Comparison of ENCODE assay signal across 1 cellular context in genomic region chr7:107169120-107170050, GRCh38.
A peak's percentile ranks its signal among the peaks of the same experiment; 100 is the strongest.
TF ChIP-seq lines count a peak whose summit lies in the region.

No MANE protein-coding gene starts in this region.

TF ChIP-seq in HepG2, 621 proteins besides CTCF, POLR2A, EP300 and RAD21 (continued from another document and continues in another):
- TF ChIP-seq FOXJ3 (CRISPR knock-in tag; IDR thresholded peaks at IDR 0.05; ENCODE audit: borderline replicate concordance) (peak; percentile 77; the same call in 1 of the 2 replicates), ERF (CRISPR knock-in tag; IDR thresholded peaks at IDR 0.05) (peak; percentile 75), ZBTB43 (CRISPR knock-in tag; conservative IDR thresholded peaks at IDR 0.05) (peak; percentile 72), NFIC (IDR thresholded peaks at IDR 0.05; ENCODE audit: low read length) (no peak), DDIT3 (CRISPR knock-in tag; IDR thresholded peaks at IDR 0.05) (no peak), ATF7-NPFF (CRISPR knock-in tag; IDR thresholded peaks at IDR 0.05; ENCODE audit: low read depth) (peak; percentile 61), PAWR (CRISPR knock-in tag; IDR thresholded peaks at IDR 0.05; ENCODE audit: borderline replicate concordance) (no peak), NR1H2 (CRISPR knock-in tag; IDR thresholded peaks at IDR 0.05; ENCODE audit: borderline replicate concordance, low read depth) (no peak), NR2F6 (IDR thresholded peaks at IDR 0.05) (0 out of 2 replicates have a peak, but pooled peaks have one; percentile 16), NR2F6 (CRISPR knock-in tag; IDR thresholded peaks at IDR 0.05) (0 out of 2 replicates have a peak, but pooled peaks have one; percentile 33), ZNF510 (CRISPR knock-in tag; IDR thresholded peaks at IDR 0.05; ENCODE audit: low read depth) (0 out of 2 replicates have a peak, but pooled peaks have one; percentile 38), KLF16 (CRISPR knock-in tag; IDR thresholded peaks at IDR 0.05) (peak in 1 of 2 experiments; percentile 74; a peak in 1 of 4 replicates), ATRX (CRISPR knock-in tag; IDR thresholded peaks at IDR 0.05; ENCODE audit: borderline replicate concordance) (no peak), CREM (IDR thresholded peaks at IDR 0.05) (no peak), CREM (CRISPR knock-in tag; IDR thresholded peaks at IDR 0.05) (no peak), GATA4 (IDR thresholded peaks at IDR 0.05; ENCODE audit: borderline replicate concordance, low read depth) (no peak), ZNF577 (CRISPR knock-in tag; IDR thresholded peaks at IDR 0.05; ENCODE audit: borderline replicate concordance, low read depth) (no peak), NAIF1 (CRISPR knock-in tag; IDR thresholded peaks at IDR 0.05; ENCODE audit: borderline replicate concordance) (0 out of 2 replicates have a peak, but pooled peaks have one; percentile 33), ZNF180 (CRISPR knock-in tag; IDR thresholded peaks at IDR 0.05; ENCODE audit: borderline replicate concordance, low read depth) (no peak), TOPORS (CRISPR knock-in tag; IDR thresholded peaks at IDR 0.05) (0 out of 2 replicates have a peak, but pooled peaks have one; percentile 38), LCORL (IDR thresholded peaks at IDR 0.05) (peak; percentile 10; the same call in 1 of the 2 replicates), LCORL (CRISPR knock-in tag; IDR thresholded peaks at IDR 0.05) (peak; percentile 77), PREB (CRISPR knock-in tag; IDR thresholded peaks at IDR 0.05) (no peak), MZF1 (CRISPR knock-in tag; IDR thresholded peaks at IDR 0.05; ENCODE audit: borderline replicate concordance) (no peak), ZNF788 (CRISPR knock-in tag; IDR thresholded peaks at IDR 0.05; ENCODE audit: borderline replicate concordance) (no peak; the same call in 1 of the 2 replicates), PHF5A (CRISPR knock-in tag; IDR thresholded peaks at IDR 0.05; ENCODE audit: low read depth, unreplicated experiment) (peak; percentile 47), JDP2 (CRISPR knock-in tag; IDR thresholded peaks at IDR 0.05; ENCODE audit: borderline replicate concordance) (no peak), RFX5 (IDR thresholded peaks at IDR 0.05; ENCODE audit: low read depth, low read length) (no peak), ZNF703 (CRISPR knock-in tag; IDR thresholded peaks at IDR 0.05; ENCODE audit: borderline replicate concordance) (no peak), HOXA3 (CRISPR knock-in tag; IDR thresholded peaks at IDR 0.05) (peak; percentile 84), HIVEP1 (CRISPR knock-in tag; IDR thresholded peaks at IDR 0.05) (peak; percentile 82), DNMT3B (CRISPR knock-in tag; conservative IDR thresholded peaks at IDR 0.05) (peak; percentile 27; the same call in 1 of the 2 replicates), ZNF160 (CRISPR knock-in tag; IDR thresholded peaks at IDR 0.05) (no peak), ZNF790 (CRISPR knock-in tag; IDR thresholded peaks at IDR 0.05; ENCODE audit: borderline replicate concordance) (no peak), NFIB (CRISPR knock-in tag; IDR thresholded peaks at IDR 0.05; ENCODE audit: borderline replicate concordance) (no peak), FOSL2 (CRISPR knock-in tag; IDR thresholded peaks at IDR 0.05) (peak; percentile 53; the same call in 1 of the 2 replicates), ZNF850 (CRISPR knock-in tag; conservative IDR thresholded peaks at IDR 0.05) (no peak), ARNT2 (CRISPR knock-in tag; IDR thresholded peaks at IDR 0.05; ENCODE audit: low read depth) (no peak), SP2 (CRISPR knock-in tag; IDR thresholded peaks at IDR 0.05) (no peak), RBM39 (IDR thresholded peaks at IDR 0.05; ENCODE audit: low read depth, low read length, poor library complexity, severe bottlenecking) (peak; percentile 54), ZNF558 (CRISPR knock-in tag; IDR thresholded peaks at IDR 0.05; ENCODE audit: borderline replicate concordance) (no peak), ZNF563 (CRISPR knock-in tag; IDR thresholded peaks at IDR 0.05) (no peak), ZFP37 (CRISPR knock-in tag; IDR thresholded peaks at IDR 0.05; ENCODE audit: borderline replicate concordance) (no peak), CREBL2 (CRISPR knock-in tag; IDR thresholded peaks at IDR 0.05; ENCODE audit: borderline replicate concordance) (no peak; the same call in 1 of the 2 replicates), RBFOX2 (IDR thresholded peaks at IDR 0.05; ENCODE audit: low read depth, low read length) (peak; percentile 90), KLF15 (CRISPR knock-in tag; IDR thresholded peaks at IDR 0.05; ENCODE audit: borderline replicate concordance) (peak; percentile 62; the same call in 1 of the 2 replicates), E2F1 (CRISPR knock-in tag; IDR thresholded peaks at IDR 0.05) (no peak), ZNF879 (CRISPR knock-in tag; IDR thresholded peaks at IDR 0.05) (no peak), ZFP1 (CRISPR knock-in tag; IDR thresholded peaks at IDR 0.05) (peak; percentile 43; the same call in 1 of the 2 replicates), ZBTB38 (CRISPR knock-in tag; IDR thresholded peaks at IDR 0.05) (no peak; the same call in 1 of the 2 replicates), ZNF460 (CRISPR knock-in tag; IDR thresholded peaks at IDR 0.05; ENCODE audit: borderline replicate concordance) (no peak; the same call in 1 of the 2 replicates), TARDBP (CRISPR knock-in tag; IDR thresholded peaks at IDR 0.05) (peak; percentile 77; the same call in 1 of the 2 replicates), REPIN1 (CRISPR knock-in tag; IDR thresholded peaks at IDR 0.05; ENCODE audit: borderline replicate concordance, low read depth) (peak; percentile 93)
- TF ChIP-seq, protein P1, sequence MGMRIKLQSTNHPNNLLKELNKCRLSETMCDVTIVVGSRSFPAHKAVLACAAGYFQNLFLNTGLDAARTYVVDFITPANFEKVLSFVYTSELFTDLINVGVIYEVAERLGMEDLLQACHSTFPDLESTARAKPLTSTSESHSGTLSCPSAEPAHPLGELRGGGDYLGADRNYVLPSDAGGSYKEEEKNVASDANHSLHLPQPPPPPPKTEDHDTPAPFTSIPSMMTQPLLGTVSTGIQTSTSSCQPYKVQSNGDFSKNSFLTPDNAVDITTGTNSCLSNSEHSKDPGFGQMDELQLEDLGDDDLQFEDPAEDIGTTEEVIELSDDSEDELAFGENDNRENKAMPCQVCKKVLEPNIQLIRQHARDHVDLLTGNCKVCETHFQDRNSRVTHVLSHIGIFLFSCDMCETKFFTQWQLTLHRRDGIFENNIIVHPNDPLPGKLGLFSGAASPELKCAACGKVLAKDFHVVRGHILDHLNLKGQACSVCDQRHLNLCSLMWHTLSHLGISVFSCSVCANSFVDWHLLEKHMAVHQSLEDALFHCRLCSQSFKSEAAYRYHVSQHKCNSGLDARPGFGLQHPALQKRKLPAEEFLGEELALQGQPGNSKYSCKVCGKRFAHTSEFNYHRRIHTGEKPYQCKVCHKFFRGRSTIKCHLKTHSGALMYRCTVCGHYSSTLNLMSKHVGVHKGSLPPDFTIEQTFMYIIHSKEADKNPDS (CRISPR knock-in tag; IDR thresholded peaks at IDR 0.05), result no peak
- TF ChIP-seq, protein P2, sequence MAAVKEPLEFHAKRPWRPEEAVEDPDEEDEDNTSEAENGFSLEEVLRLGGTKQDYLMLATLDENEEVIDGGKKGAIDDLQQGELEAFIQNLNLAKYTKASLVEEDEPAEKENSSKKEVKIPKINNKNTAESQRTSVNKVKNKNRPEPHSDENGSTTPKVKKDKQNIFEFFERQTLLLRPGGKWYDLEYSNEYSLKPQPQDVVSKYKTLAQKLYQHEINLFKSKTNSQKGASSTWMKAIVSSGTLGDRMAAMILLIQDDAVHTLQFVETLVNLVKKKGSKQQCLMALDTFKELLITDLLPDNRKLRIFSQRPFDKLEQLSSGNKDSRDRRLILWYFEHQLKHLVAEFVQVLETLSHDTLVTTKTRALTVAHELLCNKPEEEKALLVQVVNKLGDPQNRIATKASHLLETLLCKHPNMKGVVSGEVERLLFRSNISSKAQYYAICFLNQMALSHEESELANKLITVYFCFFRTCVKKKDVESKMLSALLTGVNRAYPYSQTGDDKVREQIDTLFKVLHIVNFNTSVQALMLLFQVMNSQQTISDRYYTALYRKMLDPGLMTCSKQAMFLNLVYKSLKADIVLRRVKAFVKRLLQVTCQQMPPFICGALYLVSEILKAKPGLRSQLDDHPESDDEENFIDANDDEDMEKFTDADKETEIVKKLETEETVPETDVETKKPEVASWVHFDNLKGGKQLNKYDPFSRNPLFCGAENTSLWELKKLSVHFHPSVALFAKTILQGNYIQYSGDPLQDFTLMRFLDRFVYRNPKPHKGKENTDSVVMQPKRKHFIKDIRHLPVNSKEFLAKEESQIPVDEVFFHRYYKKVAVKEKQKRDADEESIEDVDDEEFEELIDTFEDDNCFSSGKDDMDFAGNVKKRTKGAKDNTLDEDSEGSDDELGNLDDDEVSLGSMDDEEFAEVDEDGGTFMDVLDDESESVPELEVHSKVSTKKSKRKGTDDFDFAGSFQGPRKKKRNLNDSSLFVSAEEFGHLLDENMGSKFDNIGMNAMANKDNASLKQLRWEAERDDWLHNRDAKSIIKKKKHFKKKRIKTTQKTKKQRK (IDR thresholded peaks at IDR 0.05; ENCODE audit: low read length), result no peak
- TF ChIP-seq, protein P3, sequence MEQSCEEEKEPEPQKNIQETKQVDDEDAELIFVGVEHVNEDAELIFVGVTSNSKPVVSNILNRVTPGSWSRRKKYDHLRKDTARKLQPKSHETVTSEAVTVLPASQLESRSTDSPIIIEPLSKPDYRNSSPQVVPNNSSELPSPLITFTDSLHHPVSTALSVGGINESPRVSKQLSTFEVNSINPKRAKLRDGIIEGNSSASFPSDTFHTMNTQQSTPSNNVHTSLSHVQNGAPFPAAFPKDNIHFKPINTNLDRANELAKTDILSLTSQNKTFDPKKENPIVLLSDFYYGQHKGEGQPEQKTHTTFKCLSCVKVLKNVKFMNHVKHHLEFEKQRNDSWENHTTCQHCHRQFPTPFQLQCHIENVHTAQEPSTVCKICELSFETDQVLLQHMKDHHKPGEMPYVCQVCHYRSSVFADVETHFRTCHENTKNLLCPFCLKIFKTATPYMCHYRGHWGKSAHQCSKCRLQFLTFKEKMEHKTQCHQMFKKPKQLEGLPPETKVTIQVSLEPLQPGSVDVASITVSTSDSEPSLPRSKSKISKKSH (CRISPR knock-in tag; IDR thresholded peaks at IDR 0.05; ENCODE audit: borderline replicate concordance), result 0 out of 2 replicates have a peak, but pooled peaks have one; percentile 53
- TF ChIP-seq, protein P4, sequence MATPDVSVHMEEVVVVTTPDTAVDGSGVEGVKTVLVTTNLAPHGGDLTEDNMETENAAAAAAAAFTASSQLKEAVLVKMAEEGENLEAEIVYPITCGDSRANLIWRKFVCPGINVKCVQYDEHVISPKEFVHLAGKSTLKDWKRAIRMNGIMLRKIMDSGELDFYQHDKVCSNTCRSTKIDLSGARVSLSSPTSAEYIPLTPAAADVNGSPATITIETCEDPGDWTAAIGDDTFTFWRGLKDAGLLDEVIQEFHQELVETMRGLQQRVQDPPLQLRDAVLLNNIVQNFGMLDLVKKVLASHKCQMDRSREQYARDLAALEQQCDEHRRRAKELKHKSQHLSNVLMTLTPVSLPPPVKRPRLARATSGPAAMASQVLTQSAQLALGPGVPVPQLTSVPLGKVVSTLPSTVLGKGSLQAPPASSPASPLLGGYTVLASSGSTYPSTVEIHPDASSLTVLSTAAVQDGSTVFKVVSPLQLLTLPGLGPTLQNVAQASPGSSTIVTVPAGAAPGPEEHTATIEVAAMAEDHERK (CRISPR knock-in tag; IDR thresholded peaks at IDR 0.05; ENCODE audit: low read depth), result no peak
- TF ChIP-seq, protein P5, sequence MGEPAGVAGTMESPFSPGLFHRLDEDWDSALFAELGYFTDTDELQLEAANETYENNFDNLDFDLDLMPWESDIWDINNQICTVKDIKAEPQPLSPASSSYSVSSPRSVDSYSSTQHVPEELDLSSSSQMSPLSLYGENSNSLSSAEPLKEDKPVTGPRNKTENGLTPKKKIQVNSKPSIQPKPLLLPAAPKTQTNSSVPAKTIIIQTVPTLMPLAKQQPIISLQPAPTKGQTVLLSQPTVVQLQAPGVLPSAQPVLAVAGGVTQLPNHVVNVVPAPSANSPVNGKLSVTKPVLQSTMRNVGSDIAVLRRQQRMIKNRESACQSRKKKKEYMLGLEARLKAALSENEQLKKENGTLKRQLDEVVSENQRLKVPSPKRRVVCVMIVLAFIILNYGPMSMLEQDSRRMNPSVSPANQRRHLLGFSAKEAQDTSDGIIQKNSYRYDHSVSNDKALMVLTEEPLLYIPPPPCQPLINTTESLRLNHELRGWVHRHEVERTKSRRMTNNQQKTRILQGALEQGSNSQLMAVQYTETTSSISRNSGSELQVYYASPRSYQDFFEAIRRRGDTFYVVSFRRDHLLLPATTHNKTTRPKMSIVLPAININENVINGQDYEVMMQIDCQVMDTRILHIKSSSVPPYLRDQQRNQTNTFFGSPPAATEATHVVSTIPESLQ (CRISPR knock-in tag; conservative IDR thresholded peaks at IDR 0.05), result no peak
